17 cellular contexts compared by ENCODE assay signal in the genomic region with DNA sequence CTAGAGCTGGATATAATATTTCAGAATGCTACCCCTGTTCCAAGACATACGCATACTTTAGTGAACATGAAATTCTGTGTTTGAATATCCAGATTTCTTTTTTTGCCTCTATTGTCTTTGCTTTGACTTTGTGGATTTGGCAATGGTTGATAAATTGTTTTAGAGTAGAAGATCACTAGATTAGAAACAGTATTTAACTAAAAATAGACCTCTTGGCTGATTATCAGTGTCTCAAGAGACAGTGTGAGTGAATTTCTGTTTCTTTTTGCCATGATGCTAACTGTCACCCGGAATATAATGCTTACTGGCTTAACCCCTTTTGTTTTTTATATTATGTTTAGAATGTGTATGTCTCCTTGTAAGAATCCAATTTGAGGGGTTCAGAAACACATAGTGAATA.
"Had no signal": no experiment of that assay in that cellular context is flagged by ENCODE, and none has a peak within 500 bp of the region (broad histone marks: within the 10 kb centered on the region; RNA-seq: fewer than 3 reads in every experiment).

No MANE protein-coding gene starts in this region.

- DNase-seq: activated CD4-positive, alpha-beta memory T cell treated with anti-CD3 and anti-CD28 coated beads, Interleukin-2, amount 10 ng/mL, durations not matched to agents 7 days and 5 days; activated CD4-positive, alpha-beta T cell treated with anti-CD3 and anti-CD28 coated beads for 1 hour; activated gamma-delta T cell; activated naive CD8-positive, alpha-beta T cell treated with anti-CD3 and anti-CD28 coated beads, Interleukin-2, amount 10 ng/mL, durations not matched to agents 7 days and 5 days; activated T-cell treated with anti-CD3 and anti-CD28 coated beads, Interleukin-2, amount 50 U/mL, for 48 hours; cortex of kidney; effector CD8-positive, alpha-beta T cell; head of caudate nucleus; left colon; posterior cingulate gyrus; right cardiac atrium; spleen; stimulated activated CD4-positive, alpha-beta T cell treated with anti-CD3 and anti-CD28 coated beads, Interleukin-1b, Interleukin-23, amount 100 ng/mL, for 48 hours had no signal

- ATAC-seq: left colon; stimulated activated memory B cell treated with anti-CD40 and anti-IgM and Interleukin-4, amounts not matched to agents 10 μg/mL and 1 μg/mL and 100 μg/mL, for 72 hours had no signal

- H3K9me3 ChIP-seq: spleen, tibial nerve, vagina had no signal

- H3K27ac Mint-ChIP-seq: activated CD4-positive, alpha-beta memory T cell treated with anti-CD3 and anti-CD28 coated beads, Interleukin-2, amount 10 ng/mL, durations not matched to agents 7 days and 5 days; activated naive CD8-positive, alpha-beta T cell treated with anti-CD3 and anti-CD28 coated beads, Interleukin-2, amount 10 ng/mL, durations not matched to agents 7 days and 5 days; stimulated activated memory B cell treated with anti-CD40 and anti-IgM and Interleukin-4, amounts not matched to agents 10 μg/mL and 1 μg/mL and 100 μg/mL, for 72 hours had no signal

- H3K27me3 ChIP-seq: spleen, tibial nerve, vagina had no signal

- H3K27ac ChIP-seq: spleen, vagina had no signal

- H3K4me1 ChIP-seq: spleen, vagina had no signal

- H3K36me3 ChIP-seq: spleen, tibial nerve, vagina had no signal

- H3K9me3 Mint-ChIP-seq: activated CD4-positive, alpha-beta memory T cell treated with anti-CD3 and anti-CD28 coated beads, Interleukin-2, amount 10 ng/mL, durations not matched to agents 7 days and 5 days; activated naive CD8-positive, alpha-beta T cell treated with anti-CD3 and anti-CD28 coated beads, Interleukin-2, amount 10 ng/mL, durations not matched to agents 7 days and 5 days; central memory CD8-positive, alpha-beta T cell; stimulated activated memory B cell treated with anti-CD40 and anti-IgM and Interleukin-4, amounts not matched to agents 10 μg/mL and 1 μg/mL and 100 μg/mL, for 72 hours had no signal

- H3K4me3 ChIP-seq: spleen, tibial nerve, vagina had no signal

- H3K4me1 Mint-ChIP-seq: activated CD4-positive, alpha-beta memory T cell treated with anti-CD3 and anti-CD28 coated beads, Interleukin-2, amount 10 ng/mL, durations not matched to agents 7 days and 5 days; activated naive CD8-positive, alpha-beta T cell treated with anti-CD3 and anti-CD28 coated beads, Interleukin-2, amount 10 ng/mL, durations not matched to agents 7 days and 5 days; stimulated activated memory B cell treated with anti-CD40 and anti-IgM and Interleukin-4, amounts not matched to agents 10 μg/mL and 1 μg/mL and 100 μg/mL, for 72 hours had no signal

- H3K36me3 Mint-ChIP-seq: activated naive CD8-positive, alpha-beta T cell treated with anti-CD3 and anti-CD28 coated beads, Interleukin-2, amount 10 ng/mL, durations not matched to agents 7 days and 5 days; stimulated activated memory B cell treated with anti-CD40 and anti-IgM and Interleukin-4, amounts not matched to agents 10 μg/mL and 1 μg/mL and 100 μg/mL, for 72 hours had no signal

- H3K27me3 Mint-ChIP-seq: activated CD4-positive, alpha-beta memory T cell treated with anti-CD3 and anti-CD28 coated beads, Interleukin-2, amount 10 ng/mL, durations not matched to agents 7 days and 5 days; central memory CD8-positive, alpha-beta T cell; stimulated activated memory B cell treated with anti-CD40 and anti-IgM and Interleukin-4, amounts not matched to agents 10 μg/mL and 1 μg/mL and 100 μg/mL, for 72 hours had no signal

- H3K4me3 Mint-ChIP-seq: activated CD4-positive, alpha-beta memory T cell treated with anti-CD3 and anti-CD28 coated beads, Interleukin-2, amount 10 ng/mL, durations not matched to agents 7 days and 5 days; activated naive CD8-positive, alpha-beta T cell treated with anti-CD3 and anti-CD28 coated beads, Interleukin-2, amount 10 ng/mL, durations not matched to agents 7 days and 5 days; central memory CD8-positive, alpha-beta T cell; stimulated activated memory B cell treated with anti-CD40 and anti-IgM and Interleukin-4, amounts not matched to agents 10 μg/mL and 1 μg/mL and 100 μg/mL, for 72 hours had no signal
